In the genomic region with DNA sequence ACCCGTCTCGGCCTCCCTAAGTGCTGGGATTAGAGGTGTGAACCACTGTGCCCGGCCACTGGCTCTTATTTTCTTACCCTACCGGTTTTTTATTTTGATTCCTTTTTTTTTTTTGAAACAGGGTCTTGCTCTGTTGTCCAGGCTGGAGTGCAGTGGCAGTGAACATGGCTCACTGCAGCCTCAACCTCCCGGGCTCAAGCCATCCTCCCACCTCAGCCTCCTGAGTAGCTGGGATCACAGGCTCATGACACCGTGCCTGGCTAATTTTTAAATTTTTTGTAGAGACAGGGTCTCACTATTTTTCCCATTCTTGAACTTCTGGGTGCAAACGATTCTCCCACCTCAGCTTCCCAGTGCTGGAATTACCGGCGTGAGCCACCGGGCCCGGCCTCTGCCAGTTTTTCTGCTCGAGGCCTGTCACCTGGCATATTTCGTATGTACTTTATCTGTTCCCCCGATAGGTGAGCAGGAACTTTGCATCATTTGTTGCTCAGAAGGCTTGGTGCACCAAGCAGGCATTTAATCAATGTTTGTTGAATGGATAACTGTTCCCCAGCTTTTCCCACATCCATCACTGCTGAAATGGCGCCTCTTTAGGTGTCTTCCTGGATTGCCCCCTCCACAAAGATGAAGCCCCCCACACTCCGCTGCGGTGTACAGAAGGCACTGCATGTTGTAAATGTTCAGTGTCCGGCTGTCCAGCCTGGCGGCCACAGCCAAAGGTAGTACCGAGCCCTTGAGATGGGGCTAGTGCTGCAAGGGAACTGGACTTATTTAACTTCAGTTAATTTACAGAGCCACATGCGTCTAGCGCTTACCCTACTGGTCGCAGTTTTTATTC, we compare ENCODE assay signal across 9 cellular contexts. TPM values are rescaled to one million over a fixed set of nuclear protein-coding genes. Genes with fewer than 3 reads are reported as not detected.
A peak's percentile ranks its signal among the peaks of the same experiment; 100 is the strongest.
DNase-seq lines count a peak whose midpoint lies in the region; ATAC-seq and TF ChIP-seq lines count a peak whose summit lies in the region.
"Had no signal": no experiment of that assay in that cellular context is flagged by ENCODE, and none has a peak within 500 bp of the region (broad histone marks: within the 10 kb centered on the region; RNA-seq: fewer than 3 reads in every experiment).

No MANE protein-coding gene starts in this region.

- H3K36me3 ChIP-seq in SK-N-MC (ENCODE audit: insufficient read depth, low read length) = peaks cover 18% of the 10 kb centered on the region; the same call in 1 of the 2 replicates
- peaks cover 0 to 10% of the 10 kb centered on the region in 2 donors for H3K36me3 ChIP-seq in prostate gland

- peaks cover 8% of the 10 kb centered on the region for H3K4me1 ChIP-seq in prostate gland (replicated peaks)

- TF ChIP-seq POLR2A in prostate gland (IDR thresholded peaks at IDR 0.05) = no peak

- ATAC-seq in HG02970 (IDR thresholded peaks at IDR 0.05; ENCODE audit: low FRiP score, unreplicated experiment) = no peak
- ATAC-seq in HG03460 (IDR thresholded peaks at IDR 0.05; ENCODE audit: unreplicated experiment) = no peak

- H3K27ac ChIP-seq in SK-N-MC (no peak overlapping the region), prostate gland (peak overlapping the region; percentile 75 to 83)

- H3K4me3 ChIP-seq in GM08714 (ENCODE audit: low read length) (peak overlapping the region; percentile 61; the same call in 1 of the 2 replicates), SK-N-MC (peak overlapping the region; percentile 93), fibroblast of mammary gland (ENCODE audit: control insufficient read depth, low read depth, low read length) (peak overlapping the region; percentile 46), prostate gland (peak overlapping the region in 1 of 2 donors; percentile 85)

- no peaks in the 10 kb centered on the region for H3K27me3 ChIP-seq in prostate gland (replicated peaks; ENCODE audit: insufficient read depth)

- DNase-seq in SK-N-MC (ENCODE audit: low read depth, low spot score) (no peak), fibroblast of mammary gland (ENCODE audit: low read depth) (no peak), prostate gland (ENCODE audit: low spot score) (no peak), DMS53 (lab: John Stamatoyannopoulos, UW) (no peak), cerebellum (ENCODE audit: low spot score) (no peak)

- WGBS in prostate gland = 81% methylated on average over 23 of the region's 23 CpGs

- intact Hi-C loops in prostate gland (cut with DNase I) = loop anchor here (5.0 kb wide), 1 partner anchor 120 kb away; a partner anchor contains a TSS

- no peak overlapping the region for H3K9ac ChIP-seq in SK-N-MC (ENCODE audit: insufficient read length)

- H3K9me3 ChIP-seq in SK-N-MC (ENCODE audit: low read depth, low read length) = no peaks in the 10 kb centered on the region
- no peaks in the 10 kb centered on the region for H3K9me3 ChIP-seq in prostate gland

- TF ChIP-seq CTCF in fibroblast of mammary gland (conservative IDR thresholded peaks at IDR 0.05; ENCODE audit: control insufficient read depth, insufficient read depth, low read depth, low read length) (no peak), prostate gland (IDR thresholded peaks at IDR 0.05) (no peak)

RNA-seq across cellular contexts. Expression of a gene that starts 0.9 kb away (rescaled TPM):
- total RNA-seq in prostate gland (10 to 100 TPM; 35.1 to 53.5 TPM), cerebellum (17.7 TPM)

RNA-seq across cellular contexts. Expression of a gene that starts 3.6 kb away (rescaled TPM):
- 1 to 10 TPM in 1 of 2 donors, not detected in 1; 2.2 TPM for total RNA-seq in prostate gland
- total RNA-seq in cerebellum = not detected
- total RNA-seq: lower leg skin had no signal

RNA-seq across cellular contexts. Expression of a gene that starts 17.5 kb away (rescaled TPM):
- total RNA-seq in prostate gland (100 to 1,000 TPM in 1 of 2 donors, 10 to 100 TPM in 1; 51.9 to 108 TPM), cerebellum (37.5 TPM)

RNA-seq across cellular contexts. Expression of a gene that starts 41.2 kb away (rescaled TPM):
- total RNA-seq in prostate gland = 10 to 100 TPM; 20.7 to 33.9 TPM
- 3.3 TPM for total RNA-seq in cerebellum

RNA-seq across cellular contexts. Expression of a gene that starts 47.9 kb away (rescaled TPM):
- total RNA-seq in prostate gland (1 to 10 TPM in 1 of 2 donors, not detected in 1; 5.7 TPM), cerebellum (1.00 TPM)
